ENCODE assay signal across 36 cellular contexts in genomic region chr13:29190298-29190697, GRCh38.
"Had no signal": no experiment of that assay in that cellular context is flagged by ENCODE, and none has a peak within 500 bp of the region (broad histone marks: within the 10 kb centered on the region; RNA-seq: fewer than 3 reads in every experiment).

No MANE protein-coding gene starts in this region.

- H3K9me3 ChIP-seq: adrenal gland, body of pancreas, breast epithelium had no signal

- H3K27me3 Mint-ChIP-seq: activated naive CD4-positive, alpha-beta T cell treated with anti-CD3 and anti-CD28 coated beads, Interleukin-2, amount 10 ng/mL, durations not matched to agents 7 days and 5 days; activated naive CD4-positive, alpha-beta T cell treated with anti-CD3 and anti-CD28 coated beads, Interleukin-2, amount 50 U/mL, for 24 hours; activated naive CD8-positive, alpha-beta T cell; activated T-cell treated with anti-CD3 and anti-CD28 coated beads, Interleukin-2, amount 50 U/mL, for 24 hours; activated T-helper 17 cell treated with anti-CD3 and anti-CD28 coated beads, Interleukin-2, amount 50 U/mL, for 72 hours; central memory CD8-positive, alpha-beta T cell had no signal

- DNase-seq: activated effector memory CD4-positive, alpha-beta T cell treated with anti-CD3 and anti-CD28 coated beads, Interleukin-2, amount 50 U/mL, for 16 hours; activated effector memory CD4-positive, alpha-beta T cell treated with Interleukin-2 at 50 U/mL for 16 hours; activated gamma-delta T cell; activated gamma-delta T cell treated with Interleukin-2 at 50 U/mL for 16 hours; activated naive CD4-positive, alpha-beta T cell treated with anti-CD3 and anti-CD28 coated beads for 36 hours; activated naive CD4-positive, alpha-beta T cell treated with anti-CD3 and anti-CD28 coated beads, Interleukin-2, amount 10 ng/mL, durations not matched to agents 7 days and 5 days; activated naive CD4-positive, alpha-beta T cell treated with anti-CD3 and anti-CD28 coated beads, Interleukin-2, amount 50 U/mL, for 16 hours; activated naive CD4-positive, alpha-beta T cell treated with Interleukin-2 at 50 U/mL for 16 hours; activated naive CD8-positive, alpha-beta T cell treated with anti-CD3 and anti-CD28 coated beads, Interleukin-2, amount 50 U/mL, for 24 hours; activated T-cell treated with anti-CD3 and anti-CD28 coated beads for 4 hours; activated T-cell treated with anti-CD3 and anti-CD28 coated beads, Interleukin-2, amount 50 U/mL, for 1 hour; activated T-cell treated with anti-CD3 and anti-CD28 coated beads, Interleukin-2, amount 50 U/mL, for 24 hours; activated T-cell treated with anti-CD3 and anti-CD28 coated beads, Interleukin-2, amount 50 U/mL, for 4 hours; activated T-cell treated with anti-CD3 and anti-CD28 coated beads, Interleukin-2, amount 50 U/mL, for 48 hours; activated T-cell treated with anti-CD3 and anti-CD28 coated beads, Interleukin-2, amount 50 U/mL, for 72 hours; adrenal gland; amniotic stem cell; amygdala; anterior cingulate cortex; aorta; body of pancreas; brain microvascular endothelial cell; caudate nucleus; central memory CD4-positive, alpha-beta T cell; cerebellar nuclear complex had no signal

- H3K4me3 Mint-ChIP-seq: activated naive CD4-positive, alpha-beta T cell treated with anti-CD3 and anti-CD28 coated beads for 36 hours; activated naive CD4-positive, alpha-beta T cell treated with anti-CD3 and anti-CD28 coated beads, Interleukin-2, amount 10 ng/mL, durations not matched to agents 7 days and 5 days; activated naive CD4-positive, alpha-beta T cell treated with anti-CD3 and anti-CD28 coated beads, Interleukin-2, amount 50 U/mL, for 24 hours; activated naive CD8-positive, alpha-beta T cell; activated naive CD8-positive, alpha-beta T cell treated with anti-CD3 and anti-CD28 coated beads, Interleukin-2, amount 50 U/mL, for 24 hours; activated T-cell treated with anti-CD3 and anti-CD28 coated beads, Interleukin-2, amount 50 U/mL, for 24 hours; activated T-cell treated with anti-CD3 and anti-CD28 coated beads, Interleukin-2, amount 50 U/mL, for 4 hours; activated T-cell treated with anti-CD3 and anti-CD28 coated beads, Interleukin-2, amount 50 U/mL, for 72 hours; activated T-helper 1 cell treated with anti-CD3 and anti-CD28 coated beads, Interleukin-12 subunit alpha, Interleukin-12 subunit beta, Interleukin-2, Interleukin-4 antibody, amounts not matched to agents 30 ng/mL and 10 ng/mL and 1 ng/mL, durations not matched to agents 14 hours and 24 hours and 36 hours; activated T-helper 17 cell treated with anti-CD3 and anti-CD28 coated beads, Interleukin-2, amount 50 U/mL, for 72 hours; brain; central memory CD8-positive, alpha-beta T cell had no signal

- ATAC-seq: activated naive CD4-positive, alpha-beta T cell treated with anti-CD3 and anti-CD28 coated beads, Interleukin-2, amount 50 U/mL, for 72 hours; activated naive CD8-positive, alpha-beta T cell treated with anti-CD3 and anti-CD28 coated beads, Interleukin-2, amount 50 U/mL, for 24 hours; activated T-cell treated with anti-CD3 and anti-CD28 coated beads, Interleukin-2, amount 50 U/mL, for 4 hours; activated T-cell treated with anti-CD3 and anti-CD28 coated beads, Interleukin-2, amount 50 U/mL, for 72 hours; activated T-helper 17 cell treated with anti-CD3 and anti-CD28 coated beads, Interleukin-2, amount 50 U/mL, for 72 hours; body of pancreas had no signal

- H3K27me3 ChIP-seq: adrenal gland, ascending aorta, body of pancreas, brain microvascular endothelial cell, breast epithelium, cardiac muscle cell had no signal

- H3K27ac Mint-ChIP-seq: activated naive CD4-positive, alpha-beta T cell treated with anti-CD3 and anti-CD28 coated beads for 36 hours; activated naive CD4-positive, alpha-beta T cell treated with anti-CD3 and anti-CD28 coated beads, Interleukin-2, amount 10 ng/mL, durations not matched to agents 7 days and 5 days; activated naive CD4-positive, alpha-beta T cell treated with anti-CD3 and anti-CD28 coated beads, Interleukin-2, amount 50 U/mL, for 24 hours; activated naive CD4-positive, alpha-beta T cell treated with anti-CD3 and anti-CD28 coated beads, Interleukin-2, amount 50 U/mL, for 72 hours; activated naive CD8-positive, alpha-beta T cell; activated naive CD8-positive, alpha-beta T cell treated with anti-CD3 and anti-CD28 coated beads, Interleukin-2, amount 50 U/mL, for 24 hours; activated T-cell treated with anti-CD3 and anti-CD28 coated beads, Interleukin-2, amount 50 U/mL, for 24 hours; activated T-cell treated with anti-CD3 and anti-CD28 coated beads, Interleukin-2, amount 50 U/mL, for 72 hours; activated T-helper 1 cell treated with anti-CD3 and anti-CD28 coated beads, Interleukin-12 subunit alpha, Interleukin-12 subunit beta, Interleukin-2, Interleukin-4 antibody, amounts not matched to agents 30 ng/mL and 10 ng/mL and 1 ng/mL, durations not matched to agents 14 hours and 24 hours and 36 hours; activated T-helper 17 cell treated with anti-CD3 and anti-CD28 coated beads, Interleukin-2, amount 50 U/mL, for 72 hours; activated T-helper 2 cell treated with anti-CD3 and anti-CD28 coated beads, Interferon-gamma antibody, Interleukin-2, Interleukin-4, amounts not matched to agents 10 μg/mL and 5 μg/mL and 100 μg/mL, durations not matched to agents 14 hours and 24 hours and 36 hours; brain had no signal

- H3K27ac ChIP-seq: adrenal gland, ascending aorta, body of pancreas, brain microvascular endothelial cell, breast epithelium, cardiac muscle cell had no signal

- H3K36me3 Mint-ChIP-seq: activated naive CD4-positive, alpha-beta T cell treated with anti-CD3 and anti-CD28 coated beads, Interleukin-2, amount 10 ng/mL, durations not matched to agents 7 days and 5 days; activated naive CD4-positive, alpha-beta T cell treated with anti-CD3 and anti-CD28 coated beads, Interleukin-2, amount 50 U/mL, for 24 hours; activated naive CD8-positive, alpha-beta T cell; brain had no signal

- H3K4me3 ChIP-seq: adrenal gland, ascending aorta, body of pancreas, breast epithelium, cardiac muscle cell had no signal

- H3K36me3 ChIP-seq: adrenal gland, ascending aorta, brain microvascular endothelial cell, breast epithelium, cardiac muscle cell had no signal

- H3K4me1 Mint-ChIP-seq: activated naive CD4-positive, alpha-beta T cell treated with anti-CD3 and anti-CD28 coated beads, Interleukin-2, amount 50 U/mL, for 24 hours; activated naive CD8-positive, alpha-beta T cell treated with anti-CD3 and anti-CD28 coated beads, Interleukin-2, amount 50 U/mL, for 24 hours; activated T-helper 17 cell treated with anti-CD3 and anti-CD28 coated beads, Interleukin-2, amount 50 U/mL, for 72 hours; brain; central memory CD8-positive, alpha-beta T cell had no signal

- H3K4me1 ChIP-seq: adrenal gland, ascending aorta, body of pancreas, breast epithelium had no signal
